ENCODE assay signal across 8 cellular contexts in genomic region chr10:31031666-31032514, GRCh38. TPM values are rescaled to one million over a fixed set of nuclear protein-coding genes. Genes with fewer than 3 reads are reported as not detected.
DNase-seq lines count a peak whose midpoint lies in the region; ATAC-seq and TF ChIP-seq lines count a peak whose summit lies in the region.

TSS of gene ZNF438 (minus strand) at chr10:31031865. CDS start at chr10:30877034, 154,831 bp downstream.

- peaks cover 11% of the 10 kb centered on the region for H3K4me1 Mint-ChIP-seq in activated T-cell treated with anti-CD3 and anti-CD28 coated beads, Interleukin-2, amount 50 U/mL, for 4 hours (ENCODE audit: low read depth)

- H3K27ac ChIP-seq in PC-3 (ENCODE audit: low read length) (peak within 1 kb of the TSS; percentile 95), esophagus (ENCODE audit: low read depth in 2 of 2, low read length in 1 of 2) (peak within 1 kb of the TSS; percentile 96 to 98)

- 0 out of 2 replicates have a peak, but pooled peaks cover 3% of the 10 kb centered on the region for H3K79me2 ChIP-seq in PC-3 (ENCODE audit: low read length)

- TF ChIP-seq EP300 in Ishikawa (IDR thresholded peaks at IDR 0.05; ENCODE audit: borderline replicate concordance) = peak; percentile 41; the same call in 1 of the 2 replicates

- DNase-seq in DMS79 (lab: John Stamatoyannopoulos, UW) = peak; percentile 66
- peak; percentile 91 for DNase-seq in PC-3
- peak; percentile 95 for DNase-seq in activated T-cell treated with anti-CD3 and anti-CD28 coated beads, Interleukin-2, amount 50 U/mL, for 4 hours
- peak; percentile 97 for DNase-seq in myocyte (ENCODE audit: low read depth)
- peak; percentile 91 to 93 for DNase-seq in stimulated activated CD8-positive, alpha-beta memory T cell treated with anti-CD3 and anti-CD28 coated beads, Interleukin-7, amount 100 ng/mL, for 4 hours (ENCODE audit: low read depth in 2 of 2)

- no peaks in the 10 kb centered on the region for H3K36me3 Mint-ChIP-seq in activated T-cell treated with anti-CD3 and anti-CD28 coated beads, Interleukin-2, amount 50 U/mL, for 4 hours (ENCODE audit: insufficient read depth)

- peaks cover 28% of the 10 kb centered on the region for H3K4me1 ChIP-seq in PC-3 (ENCODE audit: insufficient read depth, low read length)
- no peaks in the 10 kb centered on the region for H3K4me1 ChIP-seq in esophagus (ENCODE audit: control insufficient read depth in 2 of 2, insufficient read depth in 2 of 2, low read length in 1 of 2)

- intact Hi-C loops in PC-3 (cut with micrococcal nuclease) = loop anchor here (2.0 to 10.0 kb wide), 4 partner anchors 250 to 363 kb away; partner anchors contain the start of gene ZEB1

- POLR2A ChIA-PET in PC-3 (lab: Charles Lee; ENCODE audit: unreplicated experiment) = interaction anchor here (0.5 to 1.1 kb wide), 18 partner anchors 9 to 865 kb away, joined by 3 to 21 read pairs (median 4); no protein-coding TSS in a partner anchor

- H3K4me3 Mint-ChIP-seq in activated T-cell treated with anti-CD3 and anti-CD28 coated beads, Interleukin-2, amount 50 U/mL, for 4 hours = peak within 1 kb of the TSS; percentile 86

- ATAC-seq in GM21619 (IDR thresholded peaks at IDR 0.05; ENCODE audit: unreplicated experiment) (peak; percentile 82), PC-3 (peak; percentile 88)
- ATAC-seq in activated T-cell treated with anti-CD3 and anti-CD28 coated beads, Interleukin-2, amount 50 U/mL, for 4 hours = peak; percentile 88

- peak within 1 kb of the TSS; percentile 96 for H3K4me2 ChIP-seq in PC-3 (ENCODE audit: low read length)

- H3K27me3 ChIP-seq in PC-3 (ENCODE audit: low read length) (no peaks in the 10 kb centered on the region), esophagus (ENCODE audit: control insufficient read depth in 1 of 2, insufficient read depth in 2 of 2, low read length in 2 of 2) (no peaks in the 10 kb centered on the region)

- H3F3A ChIP-seq in PC-3 (ENCODE audit: low read length, unreplicated experiment) = no peaks in the 10 kb centered on the region

- no peaks in the 10 kb centered on the region for H4K20me1 ChIP-seq in PC-3 (ENCODE audit: low read length)

- H3K36me3 ChIP-seq in PC-3 (ENCODE audit: low read depth, low read length) = no peaks in the 10 kb centered on the region
- no peaks in the 10 kb centered on the region for H3K36me3 ChIP-seq in esophagus (ENCODE audit: control insufficient read depth in 2 of 2, insufficient read depth in 2 of 2, low read length in 1 of 2)

- WGBS in esophagus, 2 donors = 0 to 1% methylated on average over 59 to 74 of the region's 74 CpGs

- no TSS peak for BruUV-seq in PC-3 (replicated peaks; lab: Mats Ljungman, UMichigan)

- no peaks in the 10 kb centered on the region for H3K27me3 Mint-ChIP-seq in activated T-cell treated with anti-CD3 and anti-CD28 coated beads, Interleukin-2, amount 50 U/mL, for 4 hours (ENCODE audit: low read depth)

- H3K9me3 Mint-ChIP-seq in activated T-cell treated with anti-CD3 and anti-CD28 coated beads, Interleukin-2, amount 50 U/mL, for 4 hours = no peaks in the 10 kb centered on the region

- H3K9ac ChIP-seq in PC-3 (ENCODE audit: low read length) = peak within 1 kb of the TSS; percentile 95

- TF ChIP-seq CTCF in PC-3 (conservative IDR thresholded peaks at IDR 0.05; ENCODE audit: low read depth, low read length) = peak; percentile 56

- H3K9me3 ChIP-seq in PC-3 (ENCODE audit: low read length) (no peaks in the 10 kb centered on the region), esophagus (ENCODE audit: control insufficient read depth in 2 of 2, insufficient read depth in 1 of 2, low read depth in 1 of 2, low read length in 1 of 2) (no peaks in the 10 kb centered on the region)

- H2AFZ ChIP-seq in PC-3 (ENCODE audit: low read length) = peak within 1 kb of the TSS; percentile 97

- peak within 1 kb of the TSS; percentile 72 for H3K4me3 ChIP-seq in PC-3 (ENCODE audit: low read length)
- H3K4me3 ChIP-seq in esophagus (ENCODE audit: low read depth in 1 of 2, low read length in 2 of 2) = peak within 1 kb of the TSS; percentile 74 to 75

- CTCF ChIA-PET in PC-3 (lab: Charles Lee) = interaction anchor here (0.5 to 1.0 kb wide), 5 partner anchors 102 to 345 kb away, joined by 3 to 9 read pairs (median 5); no protein-coding TSS in a partner anchor

- TF ChIP-seq RAD21 in Ishikawa (IDR thresholded peaks at IDR 0.05; ENCODE audit: low read depth) = peak; percentile 37; the same call in 1 of the 2 replicates

- H3K9me2 ChIP-seq in PC-3 (replicated peaks; ENCODE audit: low read length) = no peaks in the 10 kb centered on the region

TF ChIP-seq in Ishikawa, 13 proteins besides CTCF, POLR2A, EP300 and RAD21:
- TF ChIP-seq ZBTB7A (IDR thresholded peaks at IDR 0.05; ENCODE audit: low read depth) (0 out of 2 replicates have a peak, but pooled peaks have one; percentile 65), NFIC (IDR thresholded peaks at IDR 0.05) (peak; percentile 7; the same call in 1 of the 2 replicates), USF1 (IDR thresholded peaks at IDR 0.05) (peak; percentile 3; the same call in 1 of the 2 replicates), FOXM1 (IDR thresholded peaks at IDR 0.05; ENCODE audit: borderline replicate concordance, low read depth) (no peak), TEAD4 (IDR thresholded peaks at IDR 0.05) (no peak; the same call in 1 of the 2 replicates), YY1 (IDR thresholded peaks at IDR 0.05; ENCODE audit: low read depth) (no peak), REST (IDR thresholded peaks at IDR 0.05; ENCODE audit: low read depth) (no peak), CREB1 (IDR thresholded peaks at IDR 0.05; ENCODE audit: low read depth) (peak; percentile 80), CEBPB (IDR thresholded peaks at IDR 0.05) (no peak), MAX (IDR thresholded peaks at IDR 0.05) (peak; percentile 94), EGR1 (IDR thresholded peaks at IDR 0.05) (0 out of 2 replicates have a peak, but pooled peaks have one; percentile 41), TAF1 (IDR thresholded peaks at IDR 0.05; ENCODE audit: low read depth) (peak; percentile 51; the same call in 1 of the 2 replicates), TCF12 (IDR thresholded peaks at IDR 0.05; ENCODE audit: low read depth) (peak; percentile 10; the same call in 1 of the 2 replicates)

RNA-seq across cellular contexts. Expression of gene ZNF438, which starts in this region (rescaled TPM):
- total RNA-seq in PC-3 (2014; rRNA removed) (0.98 and 2.4 TPM in 2 replicates), myocyte (11.3 and 15.0 TPM in 2 replicates)
- 1 to 10 TPM in 2 of 3 donors, under 1 TPM in 1; 0.96 to 1.3 (median 1.2) TPM for total RNA-seq in activated T-cell treated with anti-CD3 and anti-CD28 coated beads, Interleukin-2, amount 50 U/mL, for 4 hours
- polyA plus RNA-seq in esophagus = 1 to 10 TPM; 3.0 to 3.2 TPM
- polyA plus RNA-seq in myocyte (2012) = 5.0 TPM

Comparison
In these comparisons a context has a peak if more than half of its experiments do, and no peak if none do; other contexts are left out.
1. Peak in every context shown above with its lines: DNase-seq, ATAC-seq, H3K4me3 ChIP-seq and H3K27ac ChIP-seq.